26 cellular contexts compared by ENCODE assay signal in the genomic region with DNA sequence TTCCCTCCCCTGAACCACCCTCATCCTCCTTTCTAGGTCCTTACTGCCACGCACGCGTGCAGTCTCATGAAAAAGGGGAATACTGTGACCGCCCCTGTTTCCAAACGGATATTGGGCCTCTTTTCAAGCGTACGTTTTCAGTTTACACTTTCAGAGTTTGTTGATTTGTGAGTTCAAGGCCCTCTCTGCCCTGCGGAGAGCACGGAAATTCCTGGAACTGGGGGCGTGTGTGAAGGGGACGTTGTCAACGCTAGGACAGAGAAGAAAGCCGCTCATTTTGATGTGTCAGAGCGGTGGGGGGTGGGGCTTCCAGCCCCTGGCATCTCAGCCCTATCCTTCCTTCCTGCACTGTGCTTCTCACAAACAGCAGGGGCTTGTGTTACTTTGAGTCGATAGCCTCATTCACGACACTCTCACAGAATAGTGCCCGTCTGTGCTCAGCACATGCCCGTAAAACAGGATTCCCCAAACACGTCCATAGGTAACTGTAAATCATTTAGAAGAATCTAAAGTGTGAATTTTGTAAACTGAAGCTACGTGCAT.
"Had no signal": no experiment of that assay in that cellular context is flagged by ENCODE, and none has a peak within 500 bp of the region (broad histone marks: within the 10 kb centered on the region; RNA-seq: fewer than 3 reads in every experiment).

No MANE protein-coding gene starts in this region.

- H3K27me3 ChIP-seq: hepatocyte, right atrium auricular region, thyroid gland, transverse colon, upper lobe of left lung, vagina had no signal

- H2AFZ ChIP-seq: hepatocyte, parathyroid adenoma had no signal

- FAIRE-seq: keratinocyte had no signal

- H3K36me3 ChIP-seq: heart right ventricle, left lung, right atrium auricular region, thyroid gland, transverse colon, upper lobe of left lung, vagina had no signal

- DNase-seq: heart right ventricle; kidney glomerular epithelial cell; left cardiac atrium; left lung; midbrain; mucosa of descending colon; naive thymus-derived CD4-positive, alpha-beta T cell; nucleus accumbens; psoas muscle; stimulated activated CD4-positive, alpha-beta T cell treated with anti-CD3 and anti-CD28 coated beads, Interleukin-12 subunit alpha, Interleukin-12 subunit beta, amount 100 ng/mL, for 4 hours; stimulated activated CD4-positive, alpha-beta T cell treated with anti-CD3 and anti-CD28 coated beads, Interleukin-15, amount 100 ng/mL, for 24 hours; stimulated activated CD4-positive, alpha-beta T cell treated with anti-CD3 and anti-CD28 coated beads, Interleukin-2, amount 100 ng/mL, for 24 hours; stimulated activated CD4-positive, alpha-beta T cell treated with anti-CD3 and anti-CD28 coated beads, Interleukin-4, amount 100 ng/mL, for 1 hour; stimulated activated naive CD4-positive, alpha-beta T cell; thyroid gland; transverse colon; upper lobe of left lung had no signal

- H3K27ac ChIP-seq: heart right ventricle, hepatocyte, left lung, parathyroid adenoma, psoas muscle, right atrium auricular region, skin epidermis, thyroid gland, transverse colon, upper lobe of left lung, vagina had no signal

- H3K9me3 ChIP-seq: psoas muscle, thyroid gland, vagina had no signal

- H3K9ac ChIP-seq: parathyroid adenoma had no signal

- H3K4me1 ChIP-seq: heart right ventricle, left lung, parathyroid adenoma, psoas muscle, right atrium auricular region, thyroid gland, transverse colon, upper lobe of left lung, vagina had no signal

- H3K4me2 ChIP-seq: hepatocyte had no signal

- H3K4me3 ChIP-seq: heart right ventricle, hepatocyte, left lung, lung, mucosa of descending colon, psoas muscle, right atrium auricular region, skin epidermis, thyroid gland, transverse colon, upper lobe of left lung, vagina had no signal

- ATAC-seq: heart right ventricle; left cardiac atrium; left lung; mucosa of descending colon; naive thymus-derived CD4-positive, alpha-beta T cell; natural killer cell treated with Interleukin-12 subunit alpha and Interleukin-12 subunit beta and Interleukin-15 and Interleukin-18, amount 100 ng/mL, for 72 hours; psoas muscle; sciatic nerve had no signal

- H3K79me2 ChIP-seq: hepatocyte, parathyroid adenoma had no signal
